In genomic region chr14:99441157-99441870, GRCh38 we compare ENCODE assay signal across 12 cellular contexts. TPM values are rescaled to one million over a fixed set of nuclear protein-coding genes. Genes with fewer than 3 reads are reported as not detected.
DNase-seq lines count a peak whose midpoint lies in the region; ATAC-seq and TF ChIP-seq lines count a peak whose summit lies in the region.
"Had no signal": no experiment of that assay in that cellular context is flagged by ENCODE, and none has a peak within 500 bp of the region (broad histone marks: within the 10 kb centered on the region; RNA-seq: fewer than 3 reads in every experiment).

No MANE protein-coding gene starts in this region.

- H3K36me3 Mint-ChIP-seq in WTC11, result peaks cover 13% of the 10 kb centered on the region
- no peaks in the 10 kb centered on the region for H3K36me3 Mint-ChIP-seq in glutamatergic neuron (ENCODE audit: unreplicated experiment)
- H3K36me3 Mint-ChIP-seq in type B pancreatic cell, result peaks cover 19% of the 10 kb centered on the region
- peaks cover 0 to 83% (median 21%) of the 10 kb centered on the region in 3 donors for H3K36me3 Mint-ChIP-seq in naive thymus-derived CD8-positive, alpha-beta T cell

- H3K4me1 ChIP-seq in heart left ventricle (peaks cover 0 to 11% (median 0%) of the 10 kb centered on the region in 12 donors), left ventricle myocardium inferior (peaks cover under 1% of the 10 kb centered on the region)

- intact Hi-C loops in heart left ventricle (cut with DNase I) (no loop called here), left ventricle myocardium inferior (cut with micrococcal nuclease) (no loop called here)

- TF ChIP-seq POLR2A in heart left ventricle (IDR thresholded peaks at IDR 0.05), result no peak

- ATAC-seq in heart left ventricle (peak in 3 of 4 donors; percentile 25 to 63 (median 52)), WTC11 (peak; percentile 95)
- no peak for ATAC-seq in naive thymus-derived CD8-positive, alpha-beta T cell

- DNase-seq in heart left ventricle, result no peak
- DNase-seq in left ventricle myocardium inferior, result no peak
- peak; percentile 47 for DNase-seq in WTC11 (ENCODE audit: low spot score)
- peak; percentile 69 for DNase-seq in glutamatergic neuron
- DNase-seq in type B pancreatic cell (ENCODE audit: extremely low spot score, unreplicated experiment), result no peak
- no peak for DNase-seq in naive thymus-derived CD8-positive, alpha-beta T cell
- DNase-seq in retina, result no peak
- no peak for DNase-seq in activated naive CD4-positive, alpha-beta T cell treated with Interleukin-2 at 50 U/mL for 16 hours
- DNase-seq: caudate nucleus, MG63 had no signal

- H3K36me3 ChIP-seq in heart left ventricle, result peaks cover 0 to 95% (median 68%) of the 10 kb centered on the region in 9 donors
- peaks cover 39% of the 10 kb centered on the region for H3K36me3 ChIP-seq in left ventricle myocardium inferior
- H3K36me3 ChIP-seq: MG63 had no signal

- CTCF ChIA-PET in WTC11 (lab: Charles Lee), result interaction anchor here (0.6 to 2.1 kb wide), 6 partner anchors 15 to 48 kb away, joined by 3 to 7 read pairs (median 4); partner anchors contain the start of genes CCNK and SETD3

- TF ChIP-seq CTCF in heart left ventricle (IDR thresholded peaks at IDR 0.05) (peak in 1 of 12 donors; percentile 10), left ventricle myocardium inferior (IDR thresholded peaks at IDR 0.05; ENCODE audit: borderline replicate concordance) (no peak), WTC11 (IDR thresholded peaks at IDR 0.05) (no peak), glutamatergic neuron (IDR thresholded peaks at IDR 0.05; ENCODE audit: partially characterized antibody, unreplicated experiment) (peak; percentile 63), type B pancreatic cell (conservative IDR thresholded peaks at IDR 0.05) (peak; percentile 56)

- no peak overlapping the region for H3K4me3 Mint-ChIP-seq in WTC11
- H3K4me3 Mint-ChIP-seq in glutamatergic neuron (ENCODE audit: unreplicated experiment), result no peak overlapping the region
- H3K4me3 Mint-ChIP-seq in type B pancreatic cell, result no peak overlapping the region
- peak overlapping the region in 1 of 10 donors; percentile 51 for H3K4me3 Mint-ChIP-seq in naive thymus-derived CD8-positive, alpha-beta T cell
- H3K4me3 Mint-ChIP-seq: B cell, memory B cell had no signal

- H3K4me1 Mint-ChIP-seq in WTC11 (peaks cover 7% of the 10 kb centered on the region), glutamatergic neuron (ENCODE audit: low read depth, unreplicated experiment) (peaks cover 12% of the 10 kb centered on the region), type B pancreatic cell (ENCODE audit: unreplicated experiment) (peaks cover 6% of the 10 kb centered on the region)
- peaks cover 24 to 50% (median 40%) of the 10 kb centered on the region in 4 donors for H3K4me1 Mint-ChIP-seq in naive thymus-derived CD8-positive, alpha-beta T cell

- POLR2A ChIA-PET in WTC11 (lab: Charles Lee), result no interaction called here
- POLR2A ChIA-PET in naive thymus-derived CD8-positive, alpha-beta T cell (lab: Charles Lee), result no interaction called here

- H3K4me3 ChIP-seq in heart left ventricle (no peak overlapping the region), left ventricle myocardium inferior (no peak overlapping the region)
- H3K4me3 ChIP-seq: MG63 had no signal

- H3K27me3 ChIP-seq in heart left ventricle (no peaks in the 10 kb centered on the region), left ventricle myocardium inferior (ENCODE audit: low read depth) (no peaks in the 10 kb centered on the region)
- H3K27me3 ChIP-seq: MG63 had no signal

- WGBS in heart left ventricle, 4 donors, result 90 to 93% (median 90%) methylated on average over 11 of the region's 11 CpGs

- H3K27me3 Mint-ChIP-seq in WTC11 (ENCODE audit: low read depth) (no peaks in the 10 kb centered on the region), glutamatergic neuron (ENCODE audit: unreplicated experiment) (peaks cover 5% of the 10 kb centered on the region), type B pancreatic cell (no peaks in the 10 kb centered on the region)
- no peaks in the 10 kb centered on the region for H3K27me3 Mint-ChIP-seq in naive thymus-derived CD8-positive, alpha-beta T cell
- H3K27me3 Mint-ChIP-seq: B cell, memory B cell had no signal

- H3K27ac Mint-ChIP-seq in WTC11 (no peak overlapping the region), glutamatergic neuron (ENCODE audit: unreplicated experiment) (no peak overlapping the region), type B pancreatic cell (no peak overlapping the region)
- H3K27ac Mint-ChIP-seq in naive thymus-derived CD8-positive, alpha-beta T cell, result peak overlapping the region in 4 of 10 donors; percentile 25 to 68 (median 49)
- H3K27ac Mint-ChIP-seq: memory B cell had no signal

- no peaks in the 10 kb centered on the region for H3K9me3 ChIP-seq in heart left ventricle
- H3K9me3 ChIP-seq in left ventricle myocardium inferior (replicated peaks), result no peaks in the 10 kb centered on the region
- H3K9me3 ChIP-seq: MG63 had no signal

- H3K27ac ChIP-seq in heart left ventricle (peak overlapping the region in 1 of 12 donors; percentile 5), left ventricle myocardium inferior (replicated peaks) (no peak overlapping the region)

- H3K9me3 Mint-ChIP-seq in WTC11 (0 out of 2 replicates have a peak, but pooled peaks cover 2% of the 10 kb centered on the region), glutamatergic neuron (ENCODE audit: unreplicated experiment) (peaks cover 5% of the 10 kb centered on the region), type B pancreatic cell (no peaks in the 10 kb centered on the region)
- no peaks in the 10 kb centered on the region for H3K9me3 Mint-ChIP-seq in naive thymus-derived CD8-positive, alpha-beta T cell
- H3K9me3 Mint-ChIP-seq: memory B cell had no signal

TF ChIP-seq in WTC11, 78 proteins besides CTCF, POLR2A, EP300 and RAD21 (continues in another document):
- TF ChIP-seq NR1H2 (CRISPR knock-in tag; IDR thresholded peaks at IDR 0.05) (no peak), TEAD1 (CRISPR knock-in tag; IDR thresholded peaks at IDR 0.05) (no peak), ZNF416 (CRISPR knock-in tag; IDR thresholded peaks at IDR 0.05) (no peak), ZBTB43 (CRISPR knock-in tag; IDR thresholded peaks at IDR 0.05) (no peak), CREB1 (CRISPR knock-in tag; IDR thresholded peaks at IDR 0.05) (no peak), ZNF281 (CRISPR knock-in tag; IDR thresholded peaks at IDR 0.05) (no peak), JUN (CRISPR knock-in tag; IDR thresholded peaks at IDR 0.05) (no peak), FOXK1 (CRISPR knock-in tag; IDR thresholded peaks at IDR 0.05) (no peak), NR3C1 (CRISPR knock-in tag; conservative IDR thresholded peaks at IDR 0.05; ENCODE audit: low read depth) (no peak), SMAD3 (CRISPR knock-in tag; IDR thresholded peaks at IDR 0.05; ENCODE audit: borderline replicate concordance) (no peak)

RNA-seq across cellular contexts. Expression of gene SETD3, which starts 39.3 kb away (rescaled TPM):
- 100 to 1,000 TPM in 4 of 9 donors, 10 to 100 TPM in 5; 80.1 to 130 (median 99.4) TPM for total RNA-seq in heart left ventricle
- 10 to 100 TPM; 49.7 to 81.7 TPM for polyA plus RNA-seq in heart left ventricle
- total RNA-seq in left ventricle myocardium inferior, result 101 TPM
- total RNA-seq in WTC11 (2021), result 46.9 to 53.1 TPM (median 49.3 TPM) in 3 replicates
- 46.2 TPM for total RNA-seq in glutamatergic neuron (ENCODE audit: unreplicated experiment)
- total RNA-seq in type B pancreatic cell (ENCODE audit: low replicate concordance), result 50.2 and 52.7 TPM in 2 replicates
- total RNA-seq in naive thymus-derived CD8-positive, alpha-beta T cell, result 10 to 100 TPM; 51.7 to 56.8 TPM
- 10 to 100 TPM; 32.2 to 35.6 (median 32.4) TPM for polyA plus RNA-seq in naive thymus-derived CD8-positive, alpha-beta T cell

RNA-seq across cellular contexts. Expression of gene CCNK, which starts 39.9 kb away (rescaled TPM):
- total RNA-seq in heart left ventricle (10 to 100 TPM; 11.8 to 35.3 (median 30.2) TPM), left ventricle myocardium inferior (32.2 TPM), WTC11 (2021) (70.1 to 84.7 TPM (median 70.3 TPM) in 3 replicates), glutamatergic neuron (ENCODE audit: unreplicated experiment) (47.2 TPM), type B pancreatic cell (ENCODE audit: low replicate concordance) (66.2 and 84.0 TPM in 2 replicates)
- polyA plus RNA-seq in heart left ventricle, result 10 to 100 TPM in 1 of 2 donors, 1 to 10 TPM in 1; 9.1 to 20.6 TPM
- 10 to 100 TPM; 82.8 to 92.5 TPM for total RNA-seq in naive thymus-derived CD8-positive, alpha-beta T cell
- polyA plus RNA-seq in naive thymus-derived CD8-positive, alpha-beta T cell, result 10 to 100 TPM; 13.4 to 19.8 (median 14.0) TPM

Comparison
In these comparisons a context has a peak if more than half of its experiments do, and no peak if none do; other contexts are left out.
1. ATAC-seq: peak in heart left ventricle (3 of 4) and WTC11 (single experiment); none in naive thymus-derived CD8-positive, alpha-beta T cell (0 of 2).
2. DNase-seq: peak in WTC11 (single experiment) and glutamatergic neuron (single experiment); none in heart left ventricle (0 of 5), left ventricle myocardium inferior (single experiment), type B pancreatic cell (single experiment), naive thymus-derived CD8-positive, alpha-beta T cell (0 of 10), retina (single experiment) and activated naive CD4-positive, alpha-beta T cell treated with Interleukin-2 at 50 U/mL for 16 hours (single experiment).
3. CTCF ChIP-seq: peak in glutamatergic neuron (single experiment) and type B pancreatic cell (single experiment); none in left ventricle myocardium inferior (single experiment) and WTC11 (single experiment).